36 cellular contexts compared by ENCODE assay signal in genomic region chr11:112222303-112222702, GRCh38. TPM values are rescaled to one million over a fixed set of nuclear protein-coding genes. Genes with fewer than 3 reads are reported as not detected.
DNase-seq lines count a peak whose midpoint lies in the region; ATAC-seq and TF ChIP-seq lines count a peak whose summit lies in the region.
"Had no signal": no experiment of that assay in that cellular context is flagged by ENCODE, and none has a peak within 500 bp of the region (broad histone marks: within the 10 kb centered on the region; RNA-seq: fewer than 3 reads in every experiment).

No MANE protein-coding gene starts in this region.

- no peak for ATAC-seq in left cardiac atrium
- ATAC-seq: activated CD8-positive, alpha-beta memory T cell treated with anti-CD3 and anti-CD28 coated beads, Interleukin-2, amount 10 ng/mL, durations not matched to agents 7 days and 5 days; body of pancreas; GM23338; naive thymus-derived CD8-positive, alpha-beta T cell had no signal

- H3K9me3 ChIP-seq in breast epithelium (no peaks in the 10 kb centered on the region), neuronal stem cell (replicated peaks in 1 of 2; ENCODE audit: control insufficient read depth in 2 of 2, insufficient read depth in 1 of 2, low read depth in 1 of 2, low read length in 2 of 2) (no peaks in the 10 kb centered on the region)
- H3K9me3 ChIP-seq: adrenal gland, body of pancreas, left ventricle myocardium inferior, SK-N-SH had no signal

- WGBS in neuronal stem cell (ENCODE audit: extremely low coverage in 2 of 2, insufficient read length in 2 of 2, insufficient replicate concordance in 1 of 2), 2 donors = no CpG with 5 or more reads among the region's 4 CpGs

- POLR2A ChIA-PET in MCF 10A (lab: Yijun Ruan, JAX) = interaction anchor here (0.7 to 2.0 kb wide), 8 partner anchors 53 to 962 kb away, joined by 3 to 14 read pairs (median 5); no protein-coding TSS in a partner anchor

- H3K27me3 Mint-ChIP-seq in MCF 10A (ENCODE audit: insufficient read depth, unreplicated experiment) = no peaks in the 10 kb centered on the region
- H3K27me3 Mint-ChIP-seq: CD4-positive, alpha-beta T cell; naive thymus-derived CD8-positive, alpha-beta T cell had no signal

- H2AFZ ChIP-seq in neuronal stem cell (ENCODE audit: low read length) = no peak overlapping the region
- H2AFZ ChIP-seq: GM23338 had no signal

- no peak overlapping the region for H3K18ac ChIP-seq in neuronal stem cell (ENCODE audit: low read length)

- peak overlapping the region; percentile 31 for H3K9ac ChIP-seq in neuronal stem cell (ENCODE audit: low read depth, low read length, poor library complexity)
- H3K9ac ChIP-seq: SK-N-SH had no signal

- H3K4me3 ChIP-seq in breast epithelium (no peak overlapping the region), neuronal stem cell (ENCODE audit: low read length in 2 of 2) (no peak overlapping the region)
- H3K4me3 ChIP-seq: adrenal gland, body of pancreas, GM23338, left ventricle myocardium inferior had no signal

- H3K27ac ChIP-seq in breast epithelium (peak overlapping the region; percentile 56 to 82), VCaP (peak overlapping the region; percentile 56; the same call in 1 of the 2 replicates), neuronal stem cell (replicated peaks; ENCODE audit: low read length) (no peak overlapping the region)
- H3K27ac ChIP-seq: body of pancreas, HL-60, left ventricle myocardium inferior had no signal

- no peak for TF ChIP-seq POLR2A in breast epithelium (IDR thresholded peaks at IDR 0.05)

- H4K91ac ChIP-seq in neuronal stem cell (ENCODE audit: low read depth, low read length, poor library complexity) = no peak overlapping the region

- no peak overlapping the region for H3K14ac ChIP-seq in neuronal stem cell (ENCODE audit: low read length)

- no peak overlapping the region for H3K23ac ChIP-seq in neuronal stem cell (ENCODE audit: low read depth, low read length, poor library complexity)

- H2AK5ac ChIP-seq in neuronal stem cell (ENCODE audit: low read depth, low read length) = no peak overlapping the region

- H3K27ac Mint-ChIP-seq in MCF 10A (ENCODE audit: low read depth, unreplicated experiment) = no peak overlapping the region
- H3K27ac Mint-ChIP-seq: activated CD4-positive, alpha-beta T cell treated with anti-CD3 and anti-CD28 coated beads, Interleukin-2, amount 10 ng/mL, durations not matched to agents 7 days and 5 days; activated CD8-positive, alpha-beta memory T cell treated with anti-CD3 and anti-CD28 coated beads, Interleukin-2, amount 10 ng/mL, durations not matched to agents 7 days and 5 days; CD4-positive, alpha-beta T cell; GM23338; naive thymus-derived CD8-positive, alpha-beta T cell had no signal

- H2BK15ac ChIP-seq in neuronal stem cell (ENCODE audit: low read length) = no peak overlapping the region

- H3K4ac ChIP-seq in neuronal stem cell (ENCODE audit: low read length) = no peak overlapping the region

- H3K4me1 Mint-ChIP-seq in MCF 10A (ENCODE audit: insufficient read depth, unreplicated experiment) = peaks cover 24% of the 10 kb centered on the region

- H2BK5ac ChIP-seq in neuronal stem cell (ENCODE audit: low read length) = no peak overlapping the region

- H3K79me1 ChIP-seq in neuronal stem cell (ENCODE audit: low read depth, low read length) = no peaks in the 10 kb centered on the region

- no peaks in the 10 kb centered on the region for H3K36me3 ChIP-seq in breast epithelium
- no peaks in the 10 kb centered on the region for H3K36me3 ChIP-seq in neuronal stem cell (replicated peaks in 1 of 2; ENCODE audit: control insufficient read depth in 2 of 2, insufficient read depth in 2 of 2, low read length in 2 of 2)
- H3K36me3 ChIP-seq: adrenal gland had no signal

- H2BK120ac ChIP-seq in neuronal stem cell (ENCODE audit: low read depth, low read length) = no peak overlapping the region

- no peak overlapping the region for H2BK12ac ChIP-seq in neuronal stem cell (ENCODE audit: low read length)

- DNase-seq in breast epithelium (ENCODE audit: low spot score in 2 of 2) (no peak), MCF 10A (ENCODE audit: unreplicated experiment) (no peak), neuronal stem cell (ENCODE audit: low spot score) (no peak), left cardiac atrium (no peak)
- DNase-seq in stimulated activated CD4-positive, alpha-beta T cell treated with anti-CD3 and anti-CD28 coated beads, Interleukin-4, amount 100 ng/mL, for 1 hour = no peak
- no peak for DNase-seq in effector CD4-positive, alpha-beta T cell
- DNase-seq in activated CD4-positive, alpha-beta T cell treated with anti-CD3 and anti-CD28 coated beads for 48 hours = no peak
- DNase-seq: activated CD4-positive, alpha-beta T cell treated with anti-CD3 and anti-CD28 coated beads, Interleukin-2, amount 10 ng/mL, durations not matched to agents 7 days and 5 days; activated CD8-positive, alpha-beta memory T cell treated with anti-CD3 and anti-CD28 coated beads, Interleukin-2, amount 10 ng/mL, durations not matched to agents 7 days and 5 days; activated naive CD4-positive, alpha-beta T cell treated with Interleukin-2 at 50 U/mL for 16 hours; activated T-cell treated with anti-CD3 and anti-CD28 coated beads, Interleukin-2, amount 50 U/mL, for 48 hours; adrenal gland; body of pancreas; CD4-positive, alpha-beta T cell; HFFc6; left ventricle myocardium inferior; midbrain; naive thymus-derived CD8-positive, alpha-beta T cell; NCI-H1105 treated with DMSO at 0.1 percent for 48 hours; NCI-H1930; NCI-H526; NK-92 treated with Interleukin-12 subunit alpha and Interleukin-12 subunit beta, amount 100 ng/mL, for 24 hours; occipital lobe; SK-N-SH; stimulated activated CD4-positive, alpha-beta T cell treated with anti-CD3 and anti-CD28 coated beads, Interleukin-1b, Interleukin-23, amount 100 ng/mL, for 48 hours had no signal

- CTCF ChIA-PET in MCF 10A (lab: Yijun Ruan, JAX) = interaction anchor here (0.9 to 15.5 kb wide), 5 partner anchors 47 to 110 kb away, joined by 3 to 428 read pairs (median 4); partner anchors contain the start of gene BCO2

- H3K27me3 ChIP-seq in breast epithelium = no peaks in the 10 kb centered on the region
- peaks cover 0 to 20% (median 0%) of the 10 kb centered on the region in 3 experiments for H3K27me3 ChIP-seq in neuronal stem cell (ENCODE audit: control insufficient read depth in 3 of 3, insufficient read depth in 3 of 3, low read depth in 1 of 3, low read length in 3 of 3)
- H3K27me3 ChIP-seq: adrenal gland, body of pancreas had no signal

- no peaks in the 10 kb centered on the region for H3K9me3 Mint-ChIP-seq in MCF 10A (ENCODE audit: unreplicated experiment)
- H3K9me3 Mint-ChIP-seq: activated CD4-positive, alpha-beta T cell treated with anti-CD3 and anti-CD28 coated beads, Interleukin-2, amount 10 ng/mL, durations not matched to agents 7 days and 5 days; CD4-positive, alpha-beta T cell; GM23338; HFFc6; naive thymus-derived CD8-positive, alpha-beta T cell had no signal

- H4K8ac ChIP-seq in neuronal stem cell (ENCODE audit: low read depth, low read length) = no peak overlapping the region

- H3K36me3 Mint-ChIP-seq in MCF 10A (ENCODE audit: insufficient read depth, unreplicated experiment) = peaks cover 9% of the 10 kb centered on the region
- H3K36me3 Mint-ChIP-seq: naive thymus-derived CD8-positive, alpha-beta T cell had no signal

- no peak for TF ChIP-seq CTCF in breast epithelium (IDR thresholded peaks at IDR 0.05)
- TF ChIP-seq CTCF in MCF 10A (IDR thresholded peaks at IDR 0.05; ENCODE audit: unreplicated experiment) = no peak
- TF ChIP-seq CTCF in VCaP (conservative IDR thresholded peaks at IDR 0.05) = no peak

- H3K4me1 ChIP-seq in breast epithelium = peaks cover 0 to 3% of the 10 kb centered on the region in 2 donors
- peaks cover 2 to 4% of the 10 kb centered on the region in 2 donors for H3K4me1 ChIP-seq in neuronal stem cell (ENCODE audit: control insufficient read depth in 2 of 2, insufficient read depth in 1 of 2, low read depth in 1 of 2, low read length in 2 of 2)

- no peak overlapping the region for H3K4me2 ChIP-seq in neuronal stem cell (ENCODE audit: insufficient read depth, low read length, poor library complexity, severe bottlenecking)
- H3K4me2 ChIP-seq: GM23338, SK-N-SH had no signal

- no peak overlapping the region for H3K4me3 Mint-ChIP-seq in MCF 10A (ENCODE audit: unreplicated experiment)
- H3K4me3 Mint-ChIP-seq: activated CD4-positive, alpha-beta T cell treated with anti-CD3 and anti-CD28 coated beads, Interleukin-2, amount 10 ng/mL, durations not matched to agents 7 days and 5 days; activated CD8-positive, alpha-beta memory T cell treated with anti-CD3 and anti-CD28 coated beads, Interleukin-2, amount 10 ng/mL, durations not matched to agents 7 days and 5 days; CD4-positive, alpha-beta T cell; GM23338; HFFc6; naive thymus-derived CD8-positive, alpha-beta T cell had no signal

- no TSS peak for BruUV-seq in MCF 10A (replicated peaks; lab: Mats Ljungman, UMichigan)

- intact Hi-C loops in breast epithelium (cut with DNase I; ENCODE audit: low total_unique reads) = loop anchor here (5.0 kb wide), 1 partner anchor 60 kb away; no protein-coding TSS in a partner anchor
- intact Hi-C loops in MCF 10A (cut with micrococcal nuclease) = loop anchor here (10.0 kb wide), 3 partner anchors 332 to 892 kb away; no protein-coding TSS in a partner anchor
- intact Hi-C loops in left cardiac atrium (cut with DNase I) = no loop called here

RNA-seq across cellular contexts. Expression of gene PTS, which starts 3.9 kb away (rescaled TPM):
- 10 to 100 TPM; 21.8 to 40.4 (median 38.7) TPM for total RNA-seq in breast epithelium
- 68.3 and 79.4 TPM in 2 replicates for total RNA-seq in MCF 10A (2022)
- polyA plus RNA-seq in neuronal stem cell (2013, experiment 1 of 2) = 41.6 TPM
- 43.7 TPM for polyA plus RNA-seq in neuronal stem cell (2013, experiment 2 of 2)
- 10 to 100 TPM; 21.3 to 37.1 TPM for total RNA-seq in left cardiac atrium

RNA-seq across cellular contexts. Expression of gene PLET1, which starts 38.4 kb away (rescaled TPM):
- not detected for total RNA-seq in breast epithelium
- total RNA-seq in MCF 10A (2022) = not detected in 2 replicates
- not detected for polyA plus RNA-seq in neuronal stem cell (2013, experiment 1 of 2)
- polyA plus RNA-seq in neuronal stem cell (2013, experiment 2 of 2) = not detected
- not detected for total RNA-seq in left cardiac atrium
- total RNA-seq: A172; activated CD4-positive, alpha-beta T cell treated with anti-CD3 and anti-CD28 coated beads, Interleukin-2, amount 10 ng/mL, durations not matched to agents 7 days and 5 days; activated CD8-positive, alpha-beta memory T cell treated with anti-CD3 and anti-CD28 coated beads, Interleukin-2, amount 10 ng/mL, durations not matched to agents 7 days and 5 days; adrenal gland; body of pancreas; CD4-positive, alpha-beta T cell; cerebellum; GM23338; HFFc6; left ventricle myocardium inferior; LHCN-M2; naive thymus-derived CD8-positive, alpha-beta T cell; occipital lobe; pulmonary artery endothelial cell; skeletal muscle tissue; subcutaneous adipose tissue; T-helper 2 cell treated with Interferon-gamma antibody and Interleukin-4, amounts not matched to agents 100 ng/mL and 5 ng/mL, for 36 hours; ureter had no signal
- polyA plus RNA-seq: adrenal gland; GM23338; naive thymus-derived CD8-positive, alpha-beta T cell; SK-N-SH had no signal

RNA-seq across cellular contexts. Expression of gene BCO2, which starts 47.0 kb away (rescaled TPM):
- total RNA-seq in breast epithelium = 10 to 100 TPM in 1 of 3 donors, 1 to 10 TPM in 2; 3.4 to 10.8 (median 5.2) TPM
- 0.93 TPM in 1 of 2 replicates, not detected in the other for total RNA-seq in MCF 10A (2022)
- polyA plus RNA-seq in neuronal stem cell (2013, experiment 1 of 2) = 0.75 TPM
- 0.76 TPM for polyA plus RNA-seq in neuronal stem cell (2013, experiment 2 of 2)
- 10 to 100 TPM; 53.3 to 92.2 TPM for total RNA-seq in left cardiac atrium
- polyA plus RNA-seq: naive thymus-derived CD8-positive, alpha-beta T cell had no signal

RNA-seq across cellular contexts. Expression of gene TEX12, which starts 55.1 kb away (rescaled TPM):
- total RNA-seq in breast epithelium (1 to 10 TPM in 2 of 3 donors, not detected in 1; 1.2 to 1.3 TPM), MCF 10A (2022) (not detected in 2 replicates), left cardiac atrium (not detected)
- polyA plus RNA-seq in neuronal stem cell (2013, experiment 1 of 2) = 0.04 TPM
- 0.12 TPM for polyA plus RNA-seq in neuronal stem cell (2013, experiment 2 of 2)
- total RNA-seq: A172; activated CD8-positive, alpha-beta memory T cell treated with anti-CD3 and anti-CD28 coated beads, Interleukin-2, amount 10 ng/mL, durations not matched to agents 7 days and 5 days; adrenal gland; body of pancreas; GM23338; HFFc6; LHCN-M2; occipital lobe; pulmonary artery endothelial cell; T-helper 2 cell treated with Interferon-gamma antibody and Interleukin-4, amounts not matched to agents 100 ng/mL and 5 ng/mL, for 36 hours had no signal
- polyA plus RNA-seq: naive thymus-derived CD8-positive, alpha-beta T cell; SK-N-SH had no signal

RNA-seq across cellular contexts. Expression of gene IL18, which starts 58.4 kb away (rescaled TPM):
- total RNA-seq in breast epithelium (10 to 100 TPM in 2 of 3 donors, 1 to 10 TPM in 1; 8.2 to 21.0 (median 16.8) TPM), MCF 10A (2022) (124 and 189 TPM in 2 replicates), left cardiac atrium (1 to 10 TPM; 4.7 to 6.0 TPM)
- polyA plus RNA-seq in neuronal stem cell (2013, experiment 1 of 2) = 0.31 TPM
- 0.29 TPM for polyA plus RNA-seq in neuronal stem cell (2013, experiment 2 of 2)
- total RNA-seq: naive thymus-derived CD8-positive, alpha-beta T cell had no signal

Comparison
In these comparisons a context has a peak if more than half of its experiments do, and no peak if none do; other contexts are left out.
1. RNA of gene BCO2, which starts 47.0 kb away (total RNA-seq): 53.3 to 92.2 TPM in left cardiac atrium; 3.4 to 10.8 TPM in breast epithelium and 0.93 TPM in MCF 10A; every median in the first group is over 4 times any median in the second.
2. intact Hi-C loops: an anchor here in breast epithelium (5.0 kb wide) and MCF 10A (10.0 kb wide); none called in left cardiac atrium.